ENCODE assay signal across 1 cellular context in genomic region chr13:113470073-113470472, GRCh38.
TF ChIP-seq lines count a peak whose summit lies in the region.

No MANE protein-coding gene starts in this region.

TF ChIP-seq in WTC11, 78 proteins besides CTCF, POLR2A, EP300 and RAD21 (continued from another document):
- no peak for TF ChIP-seq ARID4B (CRISPR knock-in tag; IDR thresholded peaks at IDR 0.05; ENCODE audit: borderline replicate concordance)
- TF ChIP-seq ZNF138 (CRISPR knock-in tag; conservative IDR thresholded peaks at IDR 0.05): no peak
- no peak for TF ChIP-seq NR1H2 (CRISPR knock-in tag; IDR thresholded peaks at IDR 0.05)
- TF ChIP-seq E2F5 (CRISPR knock-in tag; IDR thresholded peaks at IDR 0.05): no peak
- no peak for TF ChIP-seq CBFB (CRISPR knock-in tag; IDR thresholded peaks at IDR 0.05; ENCODE audit: low read depth)
- TF ChIP-seq FOXJ3 (CRISPR knock-in tag; IDR thresholded peaks at IDR 0.05; ENCODE audit: borderline replicate concordance): no peak
- TF ChIP-seq ZNF263 (CRISPR knock-in tag; IDR thresholded peaks at IDR 0.05; ENCODE audit: low read depth): no peak
TF ChIP-seq in WTC11: peak in this region for 0.
